19 cellular contexts compared by ENCODE assay signal in genomic region chr1:179178135-179178630, GRCh38. TPM values are rescaled to one million over a fixed set of nuclear protein-coding genes. Genes with fewer than 3 reads are reported as not detected.
A peak's percentile ranks its signal among the peaks of the same experiment; 100 is the strongest.
DNase-seq lines count a peak whose midpoint lies in the region; ATAC-seq, FAIRE-seq and TF ChIP-seq lines count a peak whose summit lies in the region.
"Had no signal": no experiment of that assay in that cellular context is flagged by ENCODE, and none has a peak within 500 bp of the region (broad histone marks: within the 10 kb centered on the region; RNA-seq: fewer than 3 reads in every experiment).

No MANE protein-coding gene starts in this region.

- H3K79me2 ChIP-seq in astrocyte (ENCODE audit: insufficient read depth, low read length) (peaks cover 65% of the 10 kb centered on the region), osteoblast (ENCODE audit: insufficient read depth, low read length) (peaks cover 41% of the 10 kb centered on the region)

- no peak for TF ChIP-seq CTCF in astrocyte (IDR thresholded peaks at IDR 0.05; ENCODE audit: insufficient read depth, low read depth, low read length)
- TF ChIP-seq CTCF in osteoblast (IDR thresholded peaks at IDR 0.05; ENCODE audit: extremely low read depth, low read depth, low read length) = no peak
- no peak for TF ChIP-seq CTCF in activated CD8-positive, alpha-beta T cell treated with anti-CD3 and anti-CD28 coated beads for 36 hours (IDR thresholded peaks at IDR 0.05)

- intact Hi-C loops in activated CD8-positive, alpha-beta T cell treated with anti-CD3 and anti-CD28 coated beads for 36 hours (cut with micrococcal nuclease) = no loop called here

- no peak overlapping the region for H2AFZ ChIP-seq in astrocyte (ENCODE audit: low read depth, low read length)
- H2AFZ ChIP-seq in osteoblast (ENCODE audit: low read length) = no peak overlapping the region

- H3K27ac ChIP-seq in astrocyte (ENCODE audit: low read depth, low read length) (peak overlapping the region; percentile 21), osteoblast (ENCODE audit: low read depth, low read length) (peak overlapping the region; percentile 81), caudate nucleus (ENCODE audit: low read depth, low read length) (no peak overlapping the region)
- H3K27ac ChIP-seq: C4-2B had no signal

- H3K27me3 ChIP-seq in astrocyte (ENCODE audit: insufficient read depth, low read length) (no peaks in the 10 kb centered on the region), osteoblast (ENCODE audit: insufficient read depth, low read length) (no peaks in the 10 kb centered on the region)

- H3K9me3 ChIP-seq in astrocyte (ENCODE audit: insufficient read depth, low read depth, low read length) (no peaks in the 10 kb centered on the region), osteoblast (ENCODE audit: low read depth, low read length) (no peaks in the 10 kb centered on the region)

- H3K4me1 ChIP-seq in astrocyte (ENCODE audit: insufficient read depth, low read length) (peaks cover 24% of the 10 kb centered on the region), osteoblast (ENCODE audit: insufficient read depth, low read length) (peaks cover 40% of the 10 kb centered on the region)

- H3K27ac Mint-ChIP-seq in astrocyte (ENCODE audit: unreplicated experiment) = no peak overlapping the region
- no peak overlapping the region for H3K27ac Mint-ChIP-seq in activated CD8-positive, alpha-beta T cell treated with anti-CD3 and anti-CD28 coated beads for 36 hours

- DNase-seq in EH (ENCODE audit: low read depth) (peak; percentile 78), M059J (ENCODE audit: low read depth) (peak; percentile 31), astrocyte (ENCODE audit: low read depth) (peak; percentile 25), osteoblast (ENCODE audit: insufficient read length, low spot score, missing footprints) (no peak), cerebellar cortex (ENCODE audit: low spot score) (no peak), caudate nucleus (lab: John Stamatoyannopoulos, UW) (no peak), activated T-cell treated with anti-CD3 and anti-CD28 coated beads for 4 hours (no peak)
- DNase-seq in activated CD8-positive, alpha-beta T cell treated with anti-CD3 and anti-CD28 coated beads for 36 hours = no peak
- DNase-seq: DND-41; H7; Karpas-422; NCI-H1105 treated with DMSO at 0.1 percent for 48 hours; NCI-H187; NK-92 treated with Interleukin-12 subunit alpha and Interleukin-12 subunit beta, amount 100 ng/mL, for 24 hours; OCI-M1 had no signal

- H3K36me3 Mint-ChIP-seq in astrocyte (ENCODE audit: low read depth, unreplicated experiment) = peaks cover 3% of the 10 kb centered on the region
- no peaks in the 10 kb centered on the region for H3K36me3 Mint-ChIP-seq in activated CD8-positive, alpha-beta T cell treated with anti-CD3 and anti-CD28 coated beads for 36 hours (ENCODE audit: low read depth)

- H3K27me3 Mint-ChIP-seq in astrocyte (ENCODE audit: low read depth, unreplicated experiment) = no peaks in the 10 kb centered on the region
- no peaks in the 10 kb centered on the region for H3K27me3 Mint-ChIP-seq in activated CD8-positive, alpha-beta T cell treated with anti-CD3 and anti-CD28 coated beads for 36 hours

- H3K4me3 Mint-ChIP-seq in astrocyte (ENCODE audit: unreplicated experiment) = no peak overlapping the region
- no peak overlapping the region for H3K4me3 Mint-ChIP-seq in activated CD8-positive, alpha-beta T cell treated with anti-CD3 and anti-CD28 coated beads for 36 hours

- POLR2A ChIA-PET in activated CD8-positive, alpha-beta T cell treated with anti-CD3 and anti-CD28 coated beads for 36 hours (lab: Charles Lee) = interaction anchor here (1.7 kb wide), 1 partner anchor 12 kb away, joined by 3 read pairs; no protein-coding TSS in a partner anchor

- peaks cover 38% of the 10 kb centered on the region for H3K4me1 Mint-ChIP-seq in astrocyte (ENCODE audit: low read depth, unreplicated experiment)
- no peaks in the 10 kb centered on the region for H3K4me1 Mint-ChIP-seq in activated CD8-positive, alpha-beta T cell treated with anti-CD3 and anti-CD28 coated beads for 36 hours (ENCODE audit: low read depth)

- H3K9me3 Mint-ChIP-seq in astrocyte (ENCODE audit: unreplicated experiment) = no peaks in the 10 kb centered on the region
- no peaks in the 10 kb centered on the region for H3K9me3 Mint-ChIP-seq in activated CD8-positive, alpha-beta T cell treated with anti-CD3 and anti-CD28 coated beads for 36 hours

- H3K9ac ChIP-seq in astrocyte (ENCODE audit: low read length) = no peak overlapping the region

- H4K20me1 ChIP-seq in astrocyte (ENCODE audit: insufficient read depth, low read length) (no peaks in the 10 kb centered on the region), osteoblast (ENCODE audit: insufficient read depth, low read length) (no peaks in the 10 kb centered on the region)

- H3K4me3 ChIP-seq in astrocyte (ENCODE audit: insufficient read depth, low read depth, low read length) = no peak overlapping the region
- no peak overlapping the region for H3K4me3 ChIP-seq in osteoblast (ENCODE audit: insufficient read depth, low read length)

- CTCF ChIA-PET in activated CD8-positive, alpha-beta T cell treated with anti-CD3 and anti-CD28 coated beads for 36 hours (lab: Charles Lee) = interaction anchor here (1.4 kb wide), 1 partner anchor 13 kb away, joined by 4 read pairs; no protein-coding TSS in a partner anchor

- H3K4me2 ChIP-seq in astrocyte (ENCODE audit: low read length) (peak overlapping the region; percentile 37), osteoblast (ENCODE audit: insufficient read depth, low read length) (peak overlapping the region; percentile 54)

- ATAC-seq in activated CD8-positive, alpha-beta T cell treated with anti-CD3 and anti-CD28 coated beads for 36 hours = no peak

- no peak for FAIRE-seq in astrocyte (lab: Jason Lieb, UNC)
- FAIRE-seq: A204.1, GM12892, GM19239 had no signal

- H3K36me3 ChIP-seq in astrocyte (ENCODE audit: insufficient read depth, low read length) (no peaks in the 10 kb centered on the region), osteoblast (ENCODE audit: insufficient read depth, low read length) (no peaks in the 10 kb centered on the region)

RNA-seq across cellular contexts. Expression of gene ABL2, which starts 51.3 kb away (rescaled TPM):
- 17.3 and 38.3 TPM in 2 replicates for total RNA-seq in M059J (2014; rRNA removed; shearing (Covaris generic))
- total RNA-seq in astrocyte = 71.6 and 110 TPM in 2 replicates
- 87.2 and 92.2 TPM in 2 replicates for total RNA-seq in osteoblast
- total RNA-seq in activated CD8-positive, alpha-beta T cell treated with anti-CD3 and anti-CD28 coated beads for 36 hours = 1 to 10 TPM; 8.2 to 8.4 TPM

Comparison
In these comparisons a context has a peak if more than half of its experiments do, and no peak if none do; other contexts are left out.
1. DNase-seq: peak in EH (single experiment), M059J (single experiment) and astrocyte (single experiment); none in osteoblast (single experiment), cerebellar cortex (single experiment), caudate nucleus (0 of 61), activated CD8-positive, alpha-beta T cell treated with anti-CD3 and anti-CD28 coated beads for 36 hours (single experiment) and activated T-cell treated with anti-CD3 and anti-CD28 coated beads for 4 hours (single experiment).